ENCODE assay signal across 8 cellular contexts in the genomic region with DNA sequence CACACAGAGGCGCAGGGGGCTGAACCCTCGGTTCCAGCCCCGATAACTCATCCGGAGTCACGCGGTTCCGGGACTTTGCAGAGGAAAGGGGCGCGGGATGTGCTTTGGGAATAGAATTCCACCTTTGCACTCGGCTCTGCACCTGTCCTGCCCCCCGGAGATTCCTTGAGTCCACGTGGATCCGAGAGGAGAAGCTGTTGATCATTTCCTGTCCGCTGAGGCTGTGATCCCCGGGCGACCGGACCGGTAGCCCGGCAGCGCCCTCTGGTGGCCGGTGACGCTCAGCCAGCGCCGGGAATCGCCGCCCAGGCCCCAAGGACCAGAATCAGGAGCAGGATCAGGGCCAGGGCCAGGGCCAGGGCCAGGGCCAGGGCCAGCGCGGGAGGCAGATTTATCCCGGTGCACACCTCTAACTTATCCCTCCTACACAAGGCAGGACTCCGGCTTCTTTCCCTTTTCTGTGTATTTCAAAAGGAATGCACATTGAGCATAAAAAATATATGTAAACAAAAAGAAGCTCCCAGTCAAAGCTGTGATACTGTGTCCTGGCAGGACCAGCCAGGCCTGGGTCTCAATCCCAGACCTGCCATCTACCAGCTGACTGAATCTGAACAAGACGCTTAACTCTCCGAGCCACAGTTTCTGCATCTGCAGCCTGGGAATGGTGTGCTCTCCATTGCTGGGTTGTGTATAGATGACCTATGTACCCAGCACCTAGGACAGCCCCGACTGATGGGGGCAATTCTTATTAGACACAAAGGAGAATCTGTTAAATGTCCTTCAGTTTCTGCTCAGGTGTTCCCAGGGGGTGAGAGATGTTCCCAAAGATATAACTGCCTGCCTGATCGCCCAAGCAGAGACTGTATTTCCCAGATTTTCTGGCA. TPM values are rescaled to one million over a fixed set of nuclear protein-coding genes. Genes with fewer than 3 reads are reported as not detected.
DNase-seq lines count a peak whose midpoint lies in the region; ATAC-seq and TF ChIP-seq lines count a peak whose summit lies in the region.

No MANE protein-coding gene starts in this region.

- ATAC-seq in Right ventricle myocardium inferior: peak; percentile 82
- peak; percentile 79 for ATAC-seq in omental fat pad (ENCODE audit: low FRiP score)

- no peaks in the 10 kb centered on the region for H3K9me3 Mint-ChIP-seq in activated naive CD4-positive, alpha-beta T cell treated with anti-CD3 and anti-CD28 coated beads, Interleukin-2, amount 10 ng/mL, durations not matched to agents 7 days and 5 days

- CTCF ChIA-PET in activated naive CD4-positive, alpha-beta T cell treated with anti-CD3 and anti-CD28 coated beads, Interleukin-2, amount 10 ng/mL, durations not matched to agents 7 days and 5 days (lab: Charles Lee): interaction anchor here (0.6 to 9.8 kb wide), 29 partner anchors 13 to 1145 kb away, joined by 3 to 193 read pairs (median 3); a partner anchor contains a TSS

- H3K9me3 ChIP-seq in SK-N-MC (ENCODE audit: low read depth, low read length): no peaks in the 10 kb centered on the region

- peak overlapping the region; percentile 77 for H3K4me3 ChIP-seq in SK-N-MC

- peaks cover 27% of the 10 kb centered on the region for H3K4me1 Mint-ChIP-seq in activated naive CD4-positive, alpha-beta T cell treated with anti-CD3 and anti-CD28 coated beads, Interleukin-2, amount 10 ng/mL, durations not matched to agents 7 days and 5 days

- peak overlapping the region; percentile 51 for H3K4me3 Mint-ChIP-seq in activated naive CD4-positive, alpha-beta T cell treated with anti-CD3 and anti-CD28 coated beads, Interleukin-2, amount 10 ng/mL, durations not matched to agents 7 days and 5 days

- peak in 2 of 3 donors; percentile 78 to 84 for TF ChIP-seq CTCF in omental fat pad (IDR thresholded peaks at IDR 0.05)

- H3K36me3 ChIP-seq in SK-N-MC (ENCODE audit: insufficient read depth, low read length): no peaks in the 10 kb centered on the region

- peak overlapping the region; percentile 21 for H3K9ac ChIP-seq in SK-N-MC (ENCODE audit: insufficient read length)

- H3K27me3 Mint-ChIP-seq in activated naive CD4-positive, alpha-beta T cell treated with anti-CD3 and anti-CD28 coated beads, Interleukin-2, amount 10 ng/mL, durations not matched to agents 7 days and 5 days: peaks cover 66% of the 10 kb centered on the region

- no peaks in the 10 kb centered on the region for H3K36me3 Mint-ChIP-seq in activated naive CD4-positive, alpha-beta T cell treated with anti-CD3 and anti-CD28 coated beads, Interleukin-2, amount 10 ng/mL, durations not matched to agents 7 days and 5 days

- peak; percentile 51 for DNase-seq in SIG-M5 treated with dmso at 0.1 percent for 504 hours (lab: John Stamatoyannopoulos, UW; ENCODE audit: unreplicated experiment)
- DNase-seq in SIG-M5 (lab: John Stamatoyannopoulos, UW): no peak
- peak; percentile 52 for DNase-seq in LHCN-M2 (ENCODE audit: low read depth)
- no peak for DNase-seq in SK-N-MC (ENCODE audit: low read depth, low spot score)
- DNase-seq in activated naive CD4-positive, alpha-beta T cell treated with anti-CD3 and anti-CD28 coated beads, Interleukin-2, amount 10 ng/mL, durations not matched to agents 7 days and 5 days: peak; percentile 79
- peak; percentile 93 for DNase-seq in Right ventricle myocardium inferior (ENCODE audit: missing footprints)
- peak; percentile 38 for DNase-seq in omental fat pad (ENCODE audit: low spot score)
- DNase-seq in superior temporal gyrus (ENCODE audit: extremely low spot score): peak; percentile 86

- no peak overlapping the region for H3K27ac ChIP-seq in SK-N-MC

- intact Hi-C loops in Right ventricle myocardium inferior (cut with DNase I): loop anchor here (1.0 kb wide), 1 partner anchor 85 kb away; no protein-coding TSS in a partner anchor

- H3K27ac Mint-ChIP-seq in activated naive CD4-positive, alpha-beta T cell treated with anti-CD3 and anti-CD28 coated beads, Interleukin-2, amount 10 ng/mL, durations not matched to agents 7 days and 5 days: no peak overlapping the region

RNA-seq across cellular contexts. Expression of a gene that starts 8.5 kb away (rescaled TPM):
- total RNA-seq in LHCN-M2 (2014; rRNA removed) (not detected in 2 replicates), Right ventricle myocardium inferior (not detected), omental fat pad (not detected)
- polyA plus RNA-seq in LHCN-M2 (2012): not detected

RNA-seq across cellular contexts. Expression of a gene that starts 49.9 kb away (rescaled TPM):
- total RNA-seq in LHCN-M2 (2014; rRNA removed) (0.06 and 0.13 TPM in 2 replicates), Right ventricle myocardium inferior (0.16 TPM), omental fat pad (under 1 TPM in 1 of 4 donors, not detected in 3; 0.19 TPM)
- 0.44 TPM for polyA plus RNA-seq in LHCN-M2 (2012)

Comparison
In these comparisons a context has a peak if more than half of its experiments do, and no peak if none do; other contexts are left out.
1. DNase-seq: peak in SIG-M5 treated with dmso at 0.1 percent for 504 hours (single experiment), LHCN-M2 (single experiment), activated naive CD4-positive, alpha-beta T cell treated with anti-CD3 and anti-CD28 coated beads, Interleukin-2, amount 10 ng/mL, durations not matched to agents 7 days and 5 days (single experiment), Right ventricle myocardium inferior (single experiment), omental fat pad (single experiment) and superior temporal gyrus (single experiment); none in SIG-M5 (single experiment) and SK-N-MC (single experiment).